Comparison of ENCODE assay signal across 8 cellular contexts in the genomic region with DNA sequence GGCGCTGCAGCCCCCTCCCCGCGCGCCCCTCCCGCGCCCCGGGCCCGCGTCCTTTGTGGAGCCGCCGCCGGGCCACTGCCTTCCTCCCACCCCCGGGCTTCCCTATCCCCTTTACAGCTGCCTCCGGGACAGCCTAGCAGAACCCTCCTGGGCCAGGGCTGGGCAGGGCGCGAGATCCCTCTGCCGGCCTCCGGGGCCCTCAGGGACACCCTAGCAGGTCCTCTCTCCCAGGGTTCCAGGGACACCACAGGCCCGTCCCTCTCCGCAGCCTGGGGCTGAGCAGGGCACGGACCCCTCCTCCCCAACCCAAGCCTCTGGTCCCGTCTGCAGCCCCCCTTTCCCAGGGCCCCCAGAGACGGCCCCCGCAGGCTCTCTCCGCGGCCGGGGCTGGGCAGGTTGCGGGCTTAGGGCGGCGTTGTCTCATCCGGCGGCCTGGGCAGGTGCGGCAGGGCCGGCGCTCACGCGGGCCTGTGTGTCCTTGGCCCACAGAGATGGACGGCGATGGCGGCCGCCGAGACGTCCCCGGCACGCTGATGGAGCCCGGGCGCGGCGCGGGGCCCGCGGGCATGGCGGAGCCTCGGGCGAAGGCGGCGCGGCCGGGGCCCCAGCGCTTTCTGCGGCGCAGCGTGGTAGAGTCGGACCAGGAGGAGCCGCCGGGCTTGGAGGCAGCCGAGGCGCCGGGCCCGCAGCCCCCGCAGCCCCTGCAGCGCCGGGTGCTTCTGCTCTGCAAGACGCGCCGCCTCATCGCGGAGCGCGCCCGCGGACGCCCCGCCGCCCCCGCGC. TPM values are rescaled to one million over a fixed set of nuclear protein-coding genes. Genes with fewer than 3 reads are reported as not detected.
A peak's percentile ranks its signal among the peaks of the same experiment; 100 is the strongest.
DNase-seq lines count a peak whose midpoint lies in the region; ATAC-seq, FAIRE-seq and TF ChIP-seq lines count a peak whose summit lies in the region.

No MANE protein-coding gene starts in this region.

- H3K4me3 ChIP-seq in HepG2 (replicated peaks in 1 of 3; ENCODE audit: insufficient read depth in 1 of 3, low read depth in 2 of 3, low read length in 3 of 3) (peak overlapping the region; percentile 70 to 79 (median 74)), tibial nerve (peak overlapping the region; percentile 28 to 65 (median 31))

- H3K36me3 Mint-ChIP-seq in activated naive CD4-positive, alpha-beta T cell treated with anti-CD3 and anti-CD28 coated beads, Interleukin-2, amount 50 U/mL, for 24 hours, result no peaks in the 10 kb centered on the region
- H3K36me3 Mint-ChIP-seq in HFFc6 (ENCODE audit: low read depth), result peaks cover 5% of the 10 kb centered on the region; the same call in 1 of the 2 replicates

- H3K9me3 ChIP-seq in HepG2 (ENCODE audit: low read length), result no peaks in the 10 kb centered on the region
- no peaks in the 10 kb centered on the region for H3K9me3 ChIP-seq in tibial nerve

- peaks cover 3 to 21% of the 10 kb centered on the region in 2 experiments; a peak in 4 of 5 replicates for H3K27me3 ChIP-seq in HepG2 (ENCODE audit: control insufficient read depth in 1 of 2, insufficient read depth in 2 of 2, low read length in 2 of 2)
- H3K27me3 ChIP-seq in tibial nerve, result peaks cover 0 to 15% of the 10 kb centered on the region in 2 donors

- intact Hi-C loops in Right ventricle myocardium inferior (cut with DNase I) (loop anchor here (5.0 to 10.0 kb wide), 2 partner anchors 38 to 60 kb away; no protein-coding TSS in a partner anchor), Right ventricle myocardium superior (cut with DNase I) (no loop called here), HepG2 (cut with micrococcal nuclease; ENCODE audit: unreplicated experiment) (no loop called here)

- peaks cover 7% of the 10 kb centered on the region for H3K4me1 Mint-ChIP-seq in activated naive CD4-positive, alpha-beta T cell treated with anti-CD3 and anti-CD28 coated beads, Interleukin-2, amount 50 U/mL, for 24 hours
- no peaks in the 10 kb centered on the region for H3K4me1 Mint-ChIP-seq in HFFc6 (ENCODE audit: low read depth)

- H3K4me2 ChIP-seq in HepG2 (ENCODE audit: low read depth, low read length), result peak overlapping the region; percentile 80

- no peak for ATAC-seq in Right ventricle myocardium inferior
- no peak for ATAC-seq in Right ventricle myocardium superior (ENCODE audit: poor library complexity)
- peak; percentile 55 for ATAC-seq in HepG2
- ATAC-seq in HG03439 (IDR thresholded peaks at IDR 0.05; ENCODE audit: unreplicated experiment), result no peak

- H3K9me3 Mint-ChIP-seq in activated naive CD4-positive, alpha-beta T cell treated with anti-CD3 and anti-CD28 coated beads, Interleukin-2, amount 50 U/mL, for 24 hours, result no peaks in the 10 kb centered on the region
- H3K9me3 Mint-ChIP-seq in HFFc6, result no peaks in the 10 kb centered on the region; the same call in 1 of the 2 replicates

- H3K79me2 ChIP-seq in HepG2 (ENCODE audit: insufficient read depth, low read length), result peaks cover 38% of the 10 kb centered on the region

- H3K9ac ChIP-seq in HepG2 (ENCODE audit: insufficient read depth, low read depth, low read length), result peak overlapping the region; percentile 72

- no peak overlapping the region for H3K27ac Mint-ChIP-seq in activated naive CD4-positive, alpha-beta T cell treated with anti-CD3 and anti-CD28 coated beads, Interleukin-2, amount 50 U/mL, for 24 hours
- no peak overlapping the region for H3K27ac Mint-ChIP-seq in HFFc6

- H3K4me1 ChIP-seq in HepG2 (ENCODE audit: insufficient read depth, low read length), result peaks cover 71% of the 10 kb centered on the region
- peaks cover 0 to 16% (median 2%) of the 10 kb centered on the region in 4 donors for H3K4me1 ChIP-seq in tibial nerve

- peak overlapping the region; percentile 41 for H3K27ac ChIP-seq in HepG2 (ENCODE audit: extremely low read length, insufficient read depth, low read length)
- peak overlapping the region in 2 of 4 donors; percentile 38 to 76 for H3K27ac ChIP-seq in tibial nerve

- POLR2A ChIA-PET in HepG2 (lab: Yijun Ruan, JAX), result no interaction called here

- DNase-seq in Right ventricle myocardium inferior (ENCODE audit: missing footprints), result peak; percentile 68
- DNase-seq in Right ventricle myocardium superior, result no peak
- DNase-seq in HepG2 (ENCODE audit: low spot score), result no peak
- no peak for DNase-seq in tibial nerve (ENCODE audit: low spot score in 2 of 2)
- no peak for DNase-seq in T1000 (lab: John Stamatoyannopoulos, UW)
- no peak for DNase-seq in HFFc6

- TF ChIP-seq POLR2A in HepG2 (IDR thresholded peaks at IDR 0.05; ENCODE audit: insufficient read depth in 1 of 2, low read depth in 2 of 2, low read length in 2 of 2) (no peak), tibial nerve (IDR thresholded peaks at IDR 0.05) (no peak)

- H3K36me3 ChIP-seq in HepG2 (replicated peaks in 1 of 2; ENCODE audit: control insufficient read depth in 1 of 2, insufficient read depth in 2 of 2, low read length in 2 of 2) (peaks cover 1 to 4% of the 10 kb centered on the region in 2 experiments; a peak in 1 of 5 replicates), tibial nerve (no peaks in the 10 kb centered on the region)

- BruUV-seq in HepG2 (replicated peaks; lab: Mats Ljungman, UMichigan), result no TSS peak

- H3K27me3 Mint-ChIP-seq in activated naive CD4-positive, alpha-beta T cell treated with anti-CD3 and anti-CD28 coated beads, Interleukin-2, amount 50 U/mL, for 24 hours, result peaks cover 9% of the 10 kb centered on the region
- H3K27me3 Mint-ChIP-seq in HFFc6 (ENCODE audit: insufficient read depth), result peaks cover 37% of the 10 kb centered on the region

- in situ Hi-C loops in HepG2 (cut with HindIII; ENCODE audit: extremely low pct_ligation_motif_present, low pct_unique_long_range_greater_than_20kb), result no loop called here

- no peak for TF ChIP-seq RAD21 in HepG2 (CRISPR knock-in tag; IDR thresholded peaks at IDR 0.05)

- no peaks in the 10 kb centered on the region for H4K20me1 ChIP-seq in HepG2 (ENCODE audit: insufficient read depth, low read length)

- TF ChIP-seq EP300 in HepG2 (IDR thresholded peaks at IDR 0.05; ENCODE audit: low read depth in 2 of 2, low read length in 2 of 2) (no peak), HepG2 (CRISPR knock-in tag; IDR thresholded peaks at IDR 0.05; ENCODE audit: borderline replicate concordance) (no peak), tibial nerve (IDR thresholded peaks at IDR 0.05) (no peak)

- no peak for TF ChIP-seq CTCF in HepG2 (CRISPR knock-in tag; IDR thresholded peaks at IDR 0.05)
- no peak for TF ChIP-seq CTCF in tibial nerve (IDR thresholded peaks at IDR 0.05)
- no peak for TF ChIP-seq CTCF in HFFc6 (IDR thresholded peaks at IDR 0.05)

- WGBS in HepG2 (ENCODE audit: low lambda C conversion rate), result 79% methylated on average over 42 of the region's 87 CpGs
- 3 to 5% methylated on average over 14 to 43 of the region's 87 CpGs for WGBS in tibial nerve, 2 donors

- peak overlapping the region; percentile 62 for H3K4me3 Mint-ChIP-seq in activated naive CD4-positive, alpha-beta T cell treated with anti-CD3 and anti-CD28 coated beads, Interleukin-2, amount 50 U/mL, for 24 hours
- H3K4me3 Mint-ChIP-seq in HFFc6, result no peak overlapping the region

- no peak overlapping the region for H2AFZ ChIP-seq in HepG2 (ENCODE audit: low read length)

- CTCF ChIA-PET in HepG2 (lab: Yijun Ruan, JAX; ENCODE audit: low intra/inter-chr PET ratio, low total read pairs), result no interaction called here

- FAIRE-seq in HepG2 (lab: Jason Lieb, UNC), result no peak

RNA-seq across cellular contexts. Expression of a gene that starts 0.7 kb away (rescaled TPM):
- total RNA-seq in Right ventricle myocardium inferior (200 TPM), Right ventricle myocardium superior (222 TPM), HepG2 (2016; rRNA removed; fragmentation: Illumina TruSeq; extraction: Trizol) (10.5 and 16.6 TPM in 2 replicates), tibial nerve (10 to 100 TPM in 2 of 4 donors, 1 to 10 TPM in 2; 3.8 to 17.7 (median 9.0) TPM)
- 2.8 and 5.4 TPM in 2 replicates for total RNA-seq in HepG2 (2016; cell fraction: cytosol; rRNA removed; fragmentation: Illumina TruSeq; extraction: Trizol; ENCODE audit: low read depth)
- 7.9 and 14.6 TPM in 2 replicates for total RNA-seq in HepG2 (2016; cell fraction: insoluble cytoplasmic fraction; rRNA removed; fragmentation: Illumina TruSeq; extraction: Trizol)
- 9.4 and 9.8 TPM in 2 replicates for total RNA-seq in HepG2 (2016; cell fraction: membrane; rRNA removed; fragmentation: Illumina TruSeq; extraction: Trizol)
- total RNA-seq in HepG2 (2016; cell fraction: nucleus; rRNA removed; fragmentation: Illumina TruSeq; extraction: Trizol), result 21.0 and 29.3 TPM in 2 replicates
- polyA plus RNA-seq in HepG2 (2011; rRNA removed), result 11.4 and 12.0 TPM in 2 replicates
- polyA plus RNA-seq in HepG2 (2011; cell fraction: cytosol; rRNA removed), result 3.1 and 5.3 TPM in 2 replicates
- 98.4 and 126 TPM in 2 replicates for polyA plus RNA-seq in HepG2 (2011; cell fraction: nucleus; rRNA removed)
- polyA plus RNA-seq in HepG2 (2012), result 29.1 and 39.4 TPM in 2 replicates
- 3.2 and 4.2 TPM in 2 replicates for polyA plus RNA-seq in HepG2 (2016; cell fraction: cytosol; fragmentation: Illumina TruSeq; extraction: Trizol; ENCODE audit: low read depth)
- 18.9 and 27.7 TPM in 2 replicates for polyA plus RNA-seq in HepG2 (2016; cell fraction: insoluble cytoplasmic fraction; fragmentation: Illumina TruSeq; extraction: Trizol; ENCODE audit: low read depth)
- 4.9 and 6.5 TPM in 2 replicates for polyA plus RNA-seq in HepG2 (2016; cell fraction: membrane; fragmentation: Illumina TruSeq; extraction: Trizol; ENCODE audit: low read depth)
- polyA plus RNA-seq in HepG2 (2016; cell fraction: nucleus; fragmentation: Illumina TruSeq; extraction: Trizol; ENCODE audit: insufficient read depth, low read depth), result 87.2 and 94.8 TPM in 2 replicates
- 8.4 and 22.7 TPM in 2 replicates for polyA minus RNA-seq in HepG2 (2011; rRNA and poly(A)+ RNA removed; ENCODE audit: low replicate concordance)
- polyA minus RNA-seq in HepG2 (2011; cell fraction: cytosol; rRNA and poly(A)+ RNA removed), result 15.8 and 17.9 TPM in 2 replicates
- 32.8 and 40.0 TPM in 2 replicates for polyA minus RNA-seq in HepG2 (2011; cell fraction: nucleus; rRNA and poly(A)+ RNA removed)
- not detected for total RNA-seq in HFFc6 (2021; fragmentation: NEBNext Ultra II Directional; extraction: Animal tissue kit (Norgen Biotek cat#: 25700))

RNA-seq across cellular contexts. Expression of a gene that starts 50.6 kb away (rescaled TPM):
- total RNA-seq in Right ventricle myocardium inferior (55.5 TPM), Right ventricle myocardium superior (49.2 TPM), HepG2 (2016; rRNA removed; fragmentation: Illumina TruSeq; extraction: Trizol) (77.1 and 92.1 TPM in 2 replicates), tibial nerve (10 to 100 TPM; 48.2 to 98.8 (median 72.9) TPM)
- total RNA-seq in HepG2 (2016; cell fraction: cytosol; rRNA removed; fragmentation: Illumina TruSeq; extraction: Trizol; ENCODE audit: low read depth), result 104 and 127 TPM in 2 replicates
- 66.8 and 94.8 TPM in 2 replicates for total RNA-seq in HepG2 (2016; cell fraction: insoluble cytoplasmic fraction; rRNA removed; fragmentation: Illumina TruSeq; extraction: Trizol)
- 149 and 180 TPM in 2 replicates for total RNA-seq in HepG2 (2016; cell fraction: membrane; rRNA removed; fragmentation: Illumina TruSeq; extraction: Trizol)
- 48.9 and 58.7 TPM in 2 replicates for total RNA-seq in HepG2 (2016; cell fraction: nucleus; rRNA removed; fragmentation: Illumina TruSeq; extraction: Trizol)
- polyA plus RNA-seq in HepG2 (2011; rRNA removed), result 81.2 and 109 TPM in 2 replicates
- polyA plus RNA-seq in HepG2 (2011; cell fraction: cytosol; rRNA removed), result 83.2 and 110 TPM in 2 replicates
- polyA plus RNA-seq in HepG2 (2011; cell fraction: nucleus; rRNA removed), result 62.3 and 83.6 TPM in 2 replicates
- polyA plus RNA-seq in HepG2 (2012), result 77.3 and 145 TPM in 2 replicates
- polyA plus RNA-seq in HepG2 (2016; cell fraction: cytosol; fragmentation: Illumina TruSeq; extraction: Trizol; ENCODE audit: low read depth), result 196 and 226 TPM in 2 replicates
- polyA plus RNA-seq in HepG2 (2016; cell fraction: insoluble cytoplasmic fraction; fragmentation: Illumina TruSeq; extraction: Trizol; ENCODE audit: low read depth), result 104 and 130 TPM in 2 replicates
- 235 and 242 TPM in 2 replicates for polyA plus RNA-seq in HepG2 (2016; cell fraction: membrane; fragmentation: Illumina TruSeq; extraction: Trizol; ENCODE audit: low read depth)
- 122 and 127 TPM in 2 replicates for polyA plus RNA-seq in HepG2 (2016; cell fraction: nucleus; fragmentation: Illumina TruSeq; extraction: Trizol; ENCODE audit: insufficient read depth, low read depth)
- polyA minus RNA-seq in HepG2 (2011; rRNA and poly(A)+ RNA removed; ENCODE audit: low replicate concordance), result 22.5 and 101 TPM in 2 replicates
- polyA minus RNA-seq in HepG2 (2011; cell fraction: cytosol; rRNA and poly(A)+ RNA removed), result 26.1 and 26.7 TPM in 2 replicates
- polyA minus RNA-seq in HepG2 (2011; cell fraction: nucleus; rRNA and poly(A)+ RNA removed), result 17.8 and 21.8 TPM in 2 replicates
- 10 to 100 TPM; 23.2 to 28.0 (median 25.6) TPM for total RNA-seq in HFFc6 (2021; fragmentation: NEBNext Ultra II Directional; extraction: Animal tissue kit (Norgen Biotek cat#: 25700))
